Comparison of ENCODE assay signal across 19 cellular contexts in genomic region chr1:196515904-196516303, GRCh38.
A peak's percentile ranks its signal among the peaks of the same experiment; 100 is the strongest.
DNase-seq lines count a peak whose midpoint lies in the region; ATAC-seq and TF ChIP-seq lines count a peak whose summit lies in the region.
"Had no signal": no experiment of that assay in that cellular context is flagged by ENCODE, and none has a peak within 500 bp of the region (broad histone marks: within the 10 kb centered on the region; RNA-seq: fewer than 3 reads in every experiment).

No MANE protein-coding gene starts in this region.

- H3K36me3 Mint-ChIP-seq in nephron progenitor cell (ENCODE audit: low read depth), result peaks cover 33% of the 10 kb centered on the region

- no peak overlapping the region for H2BK15ac ChIP-seq in mesendoderm (replicated peaks; ENCODE audit: low read depth)

- H3K23ac ChIP-seq in mesendoderm (ENCODE audit: low read length), result no peak overlapping the region

- no peaks in the 10 kb centered on the region for H3K9me3 ChIP-seq in upper lobe of right lung
- H3K9me3 ChIP-seq: BLaER1, HAP-1 had no signal

- no peak for ATAC-seq in upper lobe of right lung
- ATAC-seq: PC-3 had no signal

- no peak for TF ChIP-seq CTCF in choroid plexus epithelial cell (conservative IDR thresholded peaks at IDR 0.05; ENCODE audit: low read depth, low read length)
- TF ChIP-seq CTCF in upper lobe of right lung (IDR thresholded peaks at IDR 0.05), result no peak
- TF ChIP-seq CTCF in nephron progenitor cell (IDR thresholded peaks at IDR 0.05), result no peak

- peaks cover 30% of the 10 kb centered on the region for H3K9me3 Mint-ChIP-seq in nephron progenitor cell

- H3K27me3 ChIP-seq in mesendoderm (ENCODE audit: insufficient read depth, low read length, poor library complexity) (no peaks in the 10 kb centered on the region), upper lobe of right lung (no peaks in the 10 kb centered on the region)
- H3K27me3 ChIP-seq: BLaER1 had no signal

- H2BK120ac ChIP-seq in mesendoderm (ENCODE audit: low read depth, low read length), result no peak overlapping the region

- peak; percentile 2 for DNase-seq in NCI-H226
- peak; percentile 18 for DNase-seq in choroid plexus epithelial cell (ENCODE audit: low read depth)
- DNase-seq in mesendoderm, result peak; percentile 25
- DNase-seq in upper lobe of right lung, result peak; percentile 21
- no peak for DNase-seq in COLO829 (ENCODE audit: low spot score)
- no peak for DNase-seq in nephron progenitor cell
- DNase-seq in NK-92 (lab: John Stamatoyannopoulos, UW; ENCODE audit: unreplicated experiment), result no peak
- DNase-seq: CD4-positive, alpha-beta T cell; GDM1; KG1; NCI-H1092; NCI-H146; NCI-H2029; NCI-H345; NCI-H524 treated with DMSO at 0.1 percent for 48 hours; PC-3; Right ventricle myocardium superior had no signal

- H3K18ac ChIP-seq in mesendoderm (ENCODE audit: low read length), result no peak overlapping the region

- H3K4me3 Mint-ChIP-seq in nephron progenitor cell, result no peak overlapping the region
- H3K4me3 Mint-ChIP-seq: CD4-positive, alpha-beta T cell had no signal

- H4K8ac ChIP-seq in mesendoderm (ENCODE audit: low read depth, low read length), result no peak overlapping the region

- no peak overlapping the region for H3K27ac Mint-ChIP-seq in nephron progenitor cell
- H3K27ac Mint-ChIP-seq: CD4-positive, alpha-beta T cell had no signal

- H3K4me3 ChIP-seq in choroid plexus epithelial cell (ENCODE audit: low read depth, low read length), result no peak overlapping the region
- no peak overlapping the region for H3K4me3 ChIP-seq in mesendoderm (ENCODE audit: low read length)
- H3K4me3 ChIP-seq in upper lobe of right lung, result no peak overlapping the region
- H3K4me3 ChIP-seq: BLaER1, HAP-1 had no signal

- H3K9ac ChIP-seq in mesendoderm (ENCODE audit: low read length), result no peak overlapping the region
- H3K9ac ChIP-seq: BLaER1 had no signal

- H3K56ac ChIP-seq in mesendoderm (ENCODE audit: low read length), result no peak overlapping the region

- H4K5ac ChIP-seq in mesendoderm (ENCODE audit: low read length), result no peak overlapping the region

- no peak overlapping the region for H3K4me2 ChIP-seq in mesendoderm (ENCODE audit: low read length)
- H3K4me2 ChIP-seq: BLaER1 had no signal

- no peak overlapping the region for H2AK5ac ChIP-seq in mesendoderm (ENCODE audit: low read length)

- intact Hi-C loops in upper lobe of right lung (cut with DNase I), result no loop called here

- H3K4ac ChIP-seq in mesendoderm (ENCODE audit: low read depth, low read length), result no peak overlapping the region

- H3K79me2 ChIP-seq in mesendoderm (ENCODE audit: control insufficient read depth, insufficient read depth, low read length), result no peaks in the 10 kb centered on the region

- no peaks in the 10 kb centered on the region for H3K4me1 ChIP-seq in mesendoderm (ENCODE audit: control insufficient read depth, low read depth, low read length)
- no peaks in the 10 kb centered on the region for H3K4me1 ChIP-seq in upper lobe of right lung
- H3K4me1 ChIP-seq: BLaER1, HAP-1 had no signal

- H2BK5ac ChIP-seq in mesendoderm (ENCODE audit: low read length), result no peak overlapping the region

- no peaks in the 10 kb centered on the region for H3K79me1 ChIP-seq in mesendoderm (ENCODE audit: low read length)

- H3K4me1 Mint-ChIP-seq in nephron progenitor cell, result no peaks in the 10 kb centered on the region

- no peak overlapping the region for H3K27ac ChIP-seq in mesendoderm (ENCODE audit: low read depth, low read length)
- no peak overlapping the region for H3K27ac ChIP-seq in upper lobe of right lung
- H3K27ac ChIP-seq: BLaER1 had no signal

- H3K27me3 Mint-ChIP-seq in nephron progenitor cell (ENCODE audit: low read depth, poor library complexity), result no peaks in the 10 kb centered on the region
- H3K27me3 Mint-ChIP-seq: CD4-positive, alpha-beta T cell had no signal

- H3K36me3 ChIP-seq in mesendoderm (ENCODE audit: control insufficient read depth, insufficient read depth, low read length) (no peaks in the 10 kb centered on the region), upper lobe of right lung (no peaks in the 10 kb centered on the region)
- H3K36me3 ChIP-seq: BLaER1, HAP-1 had no signal

- no CpG with 5 or more reads among the region's 2 CpGs for WGBS in mesendoderm (ENCODE audit: extremely low coverage, insufficient coverage, low lambda C conversion rate)

Comparison
In these comparisons a context has a peak if more than half of its experiments do, and no peak if none do; other contexts are left out.
1. DNase-seq: peak in NCI-H226 (single experiment), choroid plexus epithelial cell (single experiment), mesendoderm (single experiment) and upper lobe of right lung (single experiment); none in COLO829 (single experiment), nephron progenitor cell (single experiment) and NK-92 (single experiment).